In genomic region chr7:155878674-155879073, GRCh38 we compare ENCODE assay signal across 24 cellular contexts.
"Had no signal": no experiment of that assay in that cellular context is flagged by ENCODE, and none has a peak within 500 bp of the region (broad histone marks: within the 10 kb centered on the region; RNA-seq: fewer than 3 reads in every experiment).

No MANE protein-coding gene starts in this region.

- ATAC-seq: activated naive CD4-positive, alpha-beta T cell treated with anti-CD3 and anti-CD28 coated beads, Interleukin-2, amount 50 U/mL, for 72 hours; activated T-cell treated with anti-CD3 and anti-CD28 coated beads, Interleukin-2, amount 50 U/mL, for 4 hours; activated T-helper 17 cell treated with anti-CD3 and anti-CD28 coated beads, Interleukin-2, amount 50 U/mL, for 72 hours; gastrocnemius medialis; left ventricle myocardium superior; psoas muscle had no signal

- H3K4me3 ChIP-seq: breast epithelium, gastrocnemius medialis, psoas muscle, smooth muscle cell, tibial nerve had no signal

- H3K27me3 ChIP-seq: breast epithelium, gastrocnemius medialis, tibial nerve had no signal

- H3K4me1 ChIP-seq: breast epithelium, gastrocnemius medialis, parathyroid adenoma, psoas muscle had no signal

- H3K9me3 ChIP-seq: breast epithelium, gastrocnemius medialis, psoas muscle had no signal

- H3K4me2 ChIP-seq: smooth muscle cell had no signal

- H3K9ac ChIP-seq: parathyroid adenoma had no signal

- H2AFZ ChIP-seq: parathyroid adenoma had no signal

- H3K79me2 ChIP-seq: parathyroid adenoma had no signal

- DNase-seq: activated CD4-positive, alpha-beta T cell treated with anti-CD3 and anti-CD28 coated beads for 4 hours; activated CD4-positive, alpha-beta T cell treated with anti-CD3 and anti-CD28 coated beads, Interleukin-2, amount 50 U/mL, for 4 hours; activated naive CD4-positive, alpha-beta T cell; activated T-cell treated with anti-CD3 and anti-CD28 coated beads, Interleukin-2, amount 50 U/mL, for 4 hours; effector memory CD4-positive, alpha-beta T cell; erythroblast; gastrocnemius medialis; glutamatergic neuron; left ventricle myocardium superior; mammary epithelial cell; naive B cell; nucleus accumbens; stimulated activated CD4-positive, alpha-beta T cell treated with anti-CD3 and anti-CD28 coated beads, Interleukin-15, amount 100 ng/mL, for 24 hours; stimulated activated CD4-positive, alpha-beta T cell treated with anti-CD3 and anti-CD28 coated beads, Interleukin-2, amount 100 ng/mL, for 24 hours; stimulated activated naive CD4-positive, alpha-beta T cell treated with Interleukin-2 at 50 U/mL for 16 hours; T-helper 9 cell had no signal

- H3K36me3 ChIP-seq: breast epithelium, gastrocnemius medialis, tibial nerve had no signal

- H3K27ac ChIP-seq: breast epithelium, gastrocnemius medialis, parathyroid adenoma, psoas muscle, tibial nerve, VCaP had no signal
